8 cellular contexts compared by ENCODE assay signal in genomic region chr6:30490031-30490876, GRCh38. TPM values are rescaled to one million over a fixed set of nuclear protein-coding genes. Genes with fewer than 3 reads are reported as not detected.
DNase-seq lines count a peak whose midpoint lies in the region; ATAC-seq and TF ChIP-seq lines count a peak whose summit lies in the region.

No MANE protein-coding gene starts in this region.

- DNase-seq in A673 (ENCODE audit: low spot score) (peak; percentile 81), M059J (ENCODE audit: low read depth) (peak; percentile 50), chondrocyte (ENCODE audit: low spot score) (no peak), left colon (peak; percentile 75 to 83), NCI-H1930 (lab: John Stamatoyannopoulos, UW) (no peak)
- peak; percentile 81 to 84 for DNase-seq in activated CD4-positive, alpha-beta T cell treated with anti-CD3 and anti-CD28 coated beads for 24 hours (ENCODE audit: low read depth in 2 of 2)
- peak; percentile 87 for DNase-seq in stimulated activated CD4-positive, alpha-beta T cell treated with anti-CD3 and anti-CD28 coated beads, Interleukin-4, amount 100 ng/mL, for 1 hour

- H3K9me3 Mint-ChIP-seq in chondrocyte (ENCODE audit: low read depth) = no peaks in the 10 kb centered on the region

- H3K36me3 ChIP-seq in A673 (ENCODE audit: insufficient read depth, low read length, poor library complexity, severe bottlenecking) = peaks cover 13% of the 10 kb centered on the region

- peak overlapping the region; percentile 81 for H3K27ac ChIP-seq in A673 (ENCODE audit: low read depth, low read length, poor library complexity, severe bottlenecking)

- H3K4me1 ChIP-seq in A673 (ENCODE audit: insufficient read depth, low read length, poor library complexity, severe bottlenecking) = peaks cover 8% of the 10 kb centered on the region

- peak overlapping the region; percentile 97 for H3K27ac Mint-ChIP-seq in chondrocyte (ENCODE audit: unreplicated experiment)

- peak overlapping the region; percentile 89 for H3K4me3 Mint-ChIP-seq in chondrocyte (ENCODE audit: unreplicated experiment)

- intact Hi-C loops in A673 (cut with micrococcal nuclease; ENCODE audit: unreplicated experiment) (no loop called here), left colon (cut with DNase I, micrococcal nuclease) (no loop called here)

- CTCF ChIA-PET in A673 (lab: Charles Lee) = interaction anchor here (0.9 kb wide), 1 partner anchor 42 kb away, joined by 3 read pairs; no protein-coding TSS in a partner anchor

- H3K4me1 Mint-ChIP-seq in chondrocyte (ENCODE audit: low read depth) = peaks cover 15% of the 10 kb centered on the region

- POLR2A ChIA-PET in A673 (lab: Charles Lee; ENCODE audit: low non-redundant PET) = interaction anchor here (0.5 kb wide), 2 partner anchors 42 to 840 kb away, joined by 3 to 5 read pairs; no protein-coding TSS in a partner anchor

- peaks cover 3% of the 10 kb centered on the region for H3K27me3 Mint-ChIP-seq in chondrocyte (ENCODE audit: low read depth)

- TF ChIP-seq CTCF in A673 (conservative IDR thresholded peaks at IDR 0.05; ENCODE audit: low read depth, low read length) (no peak), chondrocyte (IDR thresholded peaks at IDR 0.05) (no peak)

- no peaks in the 10 kb centered on the region for H3K27me3 ChIP-seq in A673 (replicated peaks; ENCODE audit: insufficient read depth, low read depth, low read length, poor library complexity)

- peak overlapping the region; percentile 83 for H3K4me3 ChIP-seq in A673 (ENCODE audit: low read depth, low read length, poor library complexity, severe bottlenecking)

- ATAC-seq in GM19351 (IDR thresholded peaks at IDR 0.05; ENCODE audit: unreplicated experiment) (peak; percentile 36), left colon (peak; percentile 81)

- H3K9me3 ChIP-seq in A673 (ENCODE audit: low read depth, low read length, poor library complexity, severe bottlenecking) = no peaks in the 10 kb centered on the region

- BruUV-seq in A673 (replicated peaks; lab: Mats Ljungman, UMichigan) = TSS peak; percentile 46

- peaks cover 15% of the 10 kb centered on the region for H3K36me3 Mint-ChIP-seq in chondrocyte (ENCODE audit: low read depth)

RNA-seq across cellular contexts. Expression of gene HLA-E, which starts 0.9 kb away (rescaled TPM):
- total RNA-seq in A673 (2021) (36.9 and 41.1 TPM in 2 replicates), chondrocyte (89.9 to 93.8 TPM (median 93.2 TPM) in 3 replicates), left colon (100 to 1,000 TPM; 332 to 370 TPM)
- total RNA-seq in M059J (2014; rRNA removed; shearing (Covaris generic)) = 643 and 778 TPM in 2 replicates

Comparison
In these comparisons a context has a peak if more than half of its experiments do, and no peak if none do; other contexts are left out.
1. DNase-seq: peak in A673 (single experiment), M059J (single experiment), activated CD4-positive, alpha-beta T cell treated with anti-CD3 and anti-CD28 coated beads for 24 hours (2 of 2), left colon (2 of 2) and stimulated activated CD4-positive, alpha-beta T cell treated with anti-CD3 and anti-CD28 coated beads, Interleukin-4, amount 100 ng/mL, for 1 hour (single experiment); none in chondrocyte (single experiment) and NCI-H1930 (0 of 2).